ENCODE assay signal across 9 cellular contexts in the genomic region with DNA sequence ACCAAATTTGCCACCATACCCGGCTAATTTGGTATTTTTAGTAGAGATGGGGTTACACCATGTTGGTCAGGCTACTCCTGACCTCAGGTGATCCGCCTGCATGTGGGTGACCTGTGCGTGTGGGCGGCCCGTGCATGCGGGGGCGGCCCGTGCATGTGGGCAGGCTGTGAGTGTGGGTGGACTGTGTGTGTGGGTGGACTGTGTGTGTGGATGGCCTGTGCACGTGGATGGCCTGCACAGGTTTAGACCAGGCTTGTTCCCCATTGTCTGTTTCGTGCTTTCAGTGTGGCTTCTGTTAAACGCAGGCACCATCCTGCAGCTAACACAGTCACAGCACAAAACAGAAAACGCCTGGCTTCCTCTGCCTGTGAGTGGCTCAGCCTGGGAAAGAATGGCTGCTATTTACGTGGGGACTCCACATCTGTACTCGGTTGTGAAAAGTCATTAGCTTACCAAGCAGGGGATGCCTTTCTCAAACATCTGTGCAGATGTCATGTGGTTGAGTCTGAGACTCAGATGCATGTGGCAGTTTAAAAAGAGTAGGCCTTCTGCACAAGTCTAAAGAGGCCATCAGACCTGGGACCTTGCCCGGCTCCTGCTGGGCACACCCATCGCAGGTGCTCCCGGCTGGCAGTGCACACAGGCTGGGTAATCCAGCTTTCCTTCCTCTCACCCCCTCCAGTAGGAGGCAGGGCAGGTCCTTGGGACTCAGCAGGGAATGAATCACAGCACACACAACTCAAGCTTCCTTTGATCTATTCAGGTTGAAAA.
A peak's percentile ranks its signal among the peaks of the same experiment; 100 is the strongest.
DNase-seq lines count a peak whose midpoint lies in the region; ATAC-seq lines count a peak whose summit lies in the region.
"Had no signal": no experiment of that assay in that cellular context is flagged by ENCODE, and none has a peak within 500 bp of the region (broad histone marks: within the 10 kb centered on the region; RNA-seq: fewer than 3 reads in every experiment).

No MANE protein-coding gene starts in this region.

- DNase-seq in D341Med (ENCODE audit: low spot score) (peak; percentile 67), NCI-H2029 treated with DMSO at 0.1 percent for 48 hours (lab: John Stamatoyannopoulos, UW) (peak; percentile 51), mesenteric fat pad (ENCODE audit: low spot score) (peak; percentile 84), activated gamma-delta T cell (lab: John Stamatoyannopoulos, UW) (no peak), NCI-H2227 treated with DMSO at 0.1 percent for 48 hours (lab: John Stamatoyannopoulos, UW) (no peak)
- DNase-seq: stimulated activated CD8-positive, alpha-beta memory T cell treated with anti-CD3 and anti-CD28 coated beads, Interleukin-4, amount 100 ng/mL, for 48 hours had no signal

- peak overlapping the region; percentile 43 for H3K27ac ChIP-seq in cingulate gyrus (ENCODE audit: low read depth, low read length)

- ATAC-seq in HG03135 (IDR thresholded peaks at IDR 0.05; ENCODE audit: unreplicated experiment) = no peak
- no peak for ATAC-seq in GM19467 (IDR thresholded peaks at IDR 0.05; ENCODE audit: unreplicated experiment)

Comparison
In these comparisons a context has a peak if more than half of its experiments do, and no peak if none do; other contexts are left out.
1. DNase-seq: peak in D341Med (single experiment), NCI-H2029 treated with DMSO at 0.1 percent for 48 hours (single experiment) and mesenteric fat pad (single experiment); none in activated gamma-delta T cell (single experiment) and NCI-H2227 treated with DMSO at 0.1 percent for 48 hours (single experiment).